ENCODE assay signal across 1 cellular context in the genomic region with DNA sequence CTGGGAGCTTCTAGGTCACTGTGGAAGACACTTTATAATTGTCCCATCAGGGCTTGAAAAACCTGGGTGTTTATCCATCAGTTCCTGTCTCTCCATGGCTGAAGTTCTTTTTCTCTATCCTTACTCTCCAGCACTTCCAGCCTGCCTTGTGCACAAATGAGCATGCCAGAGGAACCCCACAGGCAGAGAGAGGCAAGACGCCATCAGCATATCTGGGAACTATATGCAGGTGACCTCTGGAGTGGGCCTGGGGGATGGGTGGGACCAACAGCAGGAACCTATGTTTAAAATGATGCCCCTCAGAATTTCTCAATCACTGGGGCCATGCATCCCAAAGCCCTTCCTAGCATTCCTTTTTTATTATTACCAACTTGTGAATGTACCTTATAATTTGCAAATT.
TF ChIP-seq lines count a peak whose summit lies in the region.

No MANE protein-coding gene starts in this region.

TF ChIP-seq in GM23338, 12 proteins besides CTCF, POLR2A, EP300 and RAD21 (continued from another document):
- no peak for TF ChIP-seq STAT1 (IDR thresholded peaks at IDR 0.05; ENCODE audit: unreplicated experiment)
